ENCODE assay signal across 15 cellular contexts in genomic region chr5:118236108-118236849, GRCh38.
DNase-seq lines count a peak whose midpoint lies in the region; ATAC-seq and TF ChIP-seq lines count a peak whose summit lies in the region.
"Had no signal": no experiment of that assay in that cellular context is flagged by ENCODE, and none has a peak within 500 bp of the region (broad histone marks: within the 10 kb centered on the region; RNA-seq: fewer than 3 reads in every experiment).

No MANE protein-coding gene starts in this region.

- no peak for TF ChIP-seq CTCF in WTC11 (IDR thresholded peaks at IDR 0.05)

- H3K27me3 Mint-ChIP-seq in stimulated activated naive B cell treated with anti-CD40 and anti-IgM and Interleukin-4, amounts not matched to agents 10 μg/mL and 1 μg/mL and 100 μg/mL, for 72 hours = no peaks in the 10 kb centered on the region
- no peaks in the 10 kb centered on the region for H3K27me3 Mint-ChIP-seq in WTC11 (ENCODE audit: low read depth)

- no peaks in the 10 kb centered on the region for H3K36me3 Mint-ChIP-seq in stimulated activated naive B cell treated with anti-CD40 and anti-IgM and Interleukin-4, amounts not matched to agents 10 μg/mL and 1 μg/mL and 100 μg/mL, for 72 hours
- no peaks in the 10 kb centered on the region for H3K36me3 Mint-ChIP-seq in WTC11
- H3K36me3 Mint-ChIP-seq: naive thymus-derived CD8-positive, alpha-beta T cell had no signal

- POLR2A ChIA-PET in WTC11 (lab: Charles Lee) = no interaction called here

- DNase-seq in stimulated activated naive B cell treated with anti-CD40 and anti-IgM and Interleukin-4, amounts not matched to agents 10 μg/mL and 1 μg/mL and 100 μg/mL, for 72 hours = no peak
- DNase-seq in retina (no peak), DMS79 (lab: John Stamatoyannopoulos, UW) (no peak), WTC11 (ENCODE audit: low spot score) (no peak)
- DNase-seq: activated CD4-positive, alpha-beta T cell treated with anti-CD3 and anti-CD28 coated beads, Interleukin-2, amount 50 U/mL, for 4 hours; activated T-cell treated with anti-CD3 and anti-CD28 coated beads, Interleukin-2, amount 50 U/mL, for 48 hours; central memory CD4-positive, alpha-beta T cell; KBM-7; naive thymus-derived CD8-positive, alpha-beta T cell; NCI-H1092 treated with DMSO at 0.1 percent for 48 hours; SJCRH30; stimulated activated CD4-positive, alpha-beta T cell treated with anti-CD3 and anti-CD28 coated beads, Interleukin-15, amount 100 ng/mL, for 24 hours had no signal

- CTCF ChIA-PET in WTC11 (lab: Charles Lee) = no interaction called here

- peak; percentile 53 for ATAC-seq in GM19023 (IDR thresholded peaks at IDR 0.05; ENCODE audit: unreplicated experiment)
- peak; percentile 62 for ATAC-seq in HG02759 (IDR thresholded peaks at IDR 0.05; ENCODE audit: unreplicated experiment)
- ATAC-seq in HG03439 (IDR thresholded peaks at IDR 0.05; ENCODE audit: unreplicated experiment) = peak; percentile 68
- peak; percentile 12 to 36 for ATAC-seq in stimulated activated naive B cell treated with anti-CD40 and anti-IgM and Interleukin-4, amounts not matched to agents 10 μg/mL and 1 μg/mL and 100 μg/mL, for 72 hours (replicated peaks)
- no peak for ATAC-seq in WTC11
- ATAC-seq: naive thymus-derived CD8-positive, alpha-beta T cell had no signal

- H3K27ac Mint-ChIP-seq in stimulated activated naive B cell treated with anti-CD40 and anti-IgM and Interleukin-4, amounts not matched to agents 10 μg/mL and 1 μg/mL and 100 μg/mL, for 72 hours = no peak overlapping the region
- no peak overlapping the region for H3K27ac Mint-ChIP-seq in WTC11
- H3K27ac Mint-ChIP-seq: naive thymus-derived CD8-positive, alpha-beta T cell had no signal

- peaks cover 0 to 2% of the 10 kb centered on the region in 2 donors for H3K9me3 Mint-ChIP-seq in stimulated activated naive B cell treated with anti-CD40 and anti-IgM and Interleukin-4, amounts not matched to agents 10 μg/mL and 1 μg/mL and 100 μg/mL, for 72 hours
- no peaks in the 10 kb centered on the region for H3K9me3 Mint-ChIP-seq in WTC11

- H3K4me1 Mint-ChIP-seq in stimulated activated naive B cell treated with anti-CD40 and anti-IgM and Interleukin-4, amounts not matched to agents 10 μg/mL and 1 μg/mL and 100 μg/mL, for 72 hours = no peaks in the 10 kb centered on the region
- peaks cover 5% of the 10 kb centered on the region; the same call in 1 of the 2 replicates for H3K4me1 Mint-ChIP-seq in WTC11
- H3K4me1 Mint-ChIP-seq: naive thymus-derived CD8-positive, alpha-beta T cell had no signal

- H3K4me3 Mint-ChIP-seq in stimulated activated naive B cell treated with anti-CD40 and anti-IgM and Interleukin-4, amounts not matched to agents 10 μg/mL and 1 μg/mL and 100 μg/mL, for 72 hours = no peak overlapping the region
- H3K4me3 Mint-ChIP-seq in WTC11 = no peak overlapping the region
- H3K4me3 Mint-ChIP-seq: naive thymus-derived CD8-positive, alpha-beta T cell had no signal

TF ChIP-seq in WTC11, 78 proteins besides CTCF, POLR2A, EP300 and RAD21 (continues in another document):
- TF ChIP-seq ARID4B (CRISPR knock-in tag; IDR thresholded peaks at IDR 0.05; ENCODE audit: borderline replicate concordance) (no peak), GTF2I (CRISPR knock-in tag; conservative IDR thresholded peaks at IDR 0.05) (no peak), EMX1 (CRISPR knock-in tag; IDR thresholded peaks at IDR 0.05) (no peak), CBFB (CRISPR knock-in tag; IDR thresholded peaks at IDR 0.05; ENCODE audit: low read depth) (no peak), TCF7 (CRISPR knock-in tag; IDR thresholded peaks at IDR 0.05; ENCODE audit: low read depth) (no peak), FOXP1 (CRISPR knock-in tag; IDR thresholded peaks at IDR 0.05; ENCODE audit: borderline replicate concordance) (no peak), ZNF219 (CRISPR knock-in tag; IDR thresholded peaks at IDR 0.05; ENCODE audit: borderline replicate concordance) (no peak), ATF3 (CRISPR knock-in tag; conservative IDR thresholded peaks at IDR 0.05) (no peak), ZNF121 (CRISPR knock-in tag; IDR thresholded peaks at IDR 0.05) (no peak), JUN (CRISPR knock-in tag; IDR thresholded peaks at IDR 0.05) (no peak), ZNF263 (CRISPR knock-in tag; IDR thresholded peaks at IDR 0.05; ENCODE audit: low read depth) (no peak), ZNF416 (CRISPR knock-in tag; IDR thresholded peaks at IDR 0.05) (no peak), NR2C2 (CRISPR knock-in tag; IDR thresholded peaks at IDR 0.05) (no peak)
- TF ChIP-seq, protein P1, sequence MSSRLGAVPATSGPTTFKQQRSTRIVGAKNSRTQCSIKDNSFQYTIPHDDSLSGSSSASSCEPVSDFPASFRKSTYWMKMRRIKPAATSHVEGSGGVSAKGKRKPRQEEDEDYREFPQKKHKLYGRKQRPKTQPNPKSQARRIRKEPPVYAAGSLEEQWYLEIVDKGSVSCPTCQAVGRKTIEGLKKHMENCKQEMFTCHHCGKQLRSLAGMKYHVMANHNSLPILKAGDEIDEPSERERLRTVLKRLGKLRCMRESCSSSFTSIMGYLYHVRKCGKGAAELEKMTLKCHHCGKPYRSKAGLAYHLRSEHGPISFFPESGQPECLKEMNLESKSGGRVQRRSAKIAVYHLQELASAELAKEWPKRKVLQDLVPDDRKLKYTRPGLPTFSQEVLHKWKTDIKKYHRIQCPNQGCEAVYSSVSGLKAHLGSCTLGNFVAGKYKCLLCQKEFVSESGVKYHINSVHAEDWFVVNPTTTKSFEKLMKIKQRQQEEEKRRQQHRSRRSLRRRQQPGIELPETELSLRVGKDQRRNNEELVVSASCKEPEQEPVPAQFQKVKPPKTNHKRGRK (CRISPR knock-in tag; IDR thresholded peaks at IDR 0.05; ENCODE audit: borderline replicate concordance) = no peak
- TF ChIP-seq, protein P2, sequence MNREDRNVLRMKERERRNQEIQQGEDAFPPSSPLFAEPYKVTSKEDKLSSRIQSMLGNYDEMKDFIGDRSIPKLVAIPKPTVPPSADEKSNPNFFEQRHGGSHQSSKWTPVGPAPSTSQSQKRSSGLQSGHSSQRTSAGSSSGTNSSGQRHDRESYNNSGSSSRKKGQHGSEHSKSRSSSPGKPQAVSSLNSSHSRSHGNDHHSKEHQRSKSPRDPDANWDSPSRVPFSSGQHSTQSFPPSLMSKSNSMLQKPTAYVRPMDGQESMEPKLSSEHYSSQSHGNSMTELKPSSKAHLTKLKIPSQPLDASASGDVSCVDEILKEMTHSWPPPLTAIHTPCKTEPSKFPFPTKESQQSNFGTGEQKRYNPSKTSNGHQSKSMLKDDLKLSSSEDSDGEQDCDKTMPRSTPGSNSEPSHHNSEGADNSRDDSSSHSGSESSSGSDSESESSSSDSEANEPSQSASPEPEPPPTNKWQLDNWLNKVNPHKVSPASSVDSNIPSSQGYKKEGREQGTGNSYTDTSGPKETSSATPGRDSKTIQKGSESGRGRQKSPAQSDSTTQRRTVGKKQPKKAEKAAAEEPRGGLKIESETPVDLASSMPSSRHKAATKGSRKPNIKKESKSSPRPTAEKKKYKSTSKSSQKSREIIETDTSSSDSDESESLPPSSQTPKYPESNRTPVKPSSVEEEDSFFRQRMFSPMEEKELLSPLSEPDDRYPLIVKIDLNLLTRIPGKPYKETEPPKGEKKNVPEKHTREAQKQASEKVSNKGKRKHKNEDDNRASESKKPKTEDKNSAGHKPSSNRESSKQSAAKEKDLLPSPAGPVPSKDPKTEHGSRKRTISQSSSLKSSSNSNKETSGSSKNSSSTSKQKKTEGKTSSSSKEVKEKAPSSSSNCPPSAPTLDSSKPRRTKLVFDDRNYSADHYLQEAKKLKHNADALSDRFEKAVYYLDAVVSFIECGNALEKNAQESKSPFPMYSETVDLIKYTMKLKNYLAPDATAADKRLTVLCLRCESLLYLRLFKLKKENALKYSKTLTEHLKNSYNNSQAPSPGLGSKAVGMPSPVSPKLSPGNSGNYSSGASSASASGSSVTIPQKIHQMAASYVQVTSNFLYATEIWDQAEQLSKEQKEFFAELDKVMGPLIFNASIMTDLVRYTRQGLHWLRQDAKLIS (CRISPR knock-in tag; IDR thresholded peaks at IDR 0.05; ENCODE audit: borderline replicate concordance) = no peak
